ENCODE assay signal across 8 cellular contexts in the genomic region with DNA sequence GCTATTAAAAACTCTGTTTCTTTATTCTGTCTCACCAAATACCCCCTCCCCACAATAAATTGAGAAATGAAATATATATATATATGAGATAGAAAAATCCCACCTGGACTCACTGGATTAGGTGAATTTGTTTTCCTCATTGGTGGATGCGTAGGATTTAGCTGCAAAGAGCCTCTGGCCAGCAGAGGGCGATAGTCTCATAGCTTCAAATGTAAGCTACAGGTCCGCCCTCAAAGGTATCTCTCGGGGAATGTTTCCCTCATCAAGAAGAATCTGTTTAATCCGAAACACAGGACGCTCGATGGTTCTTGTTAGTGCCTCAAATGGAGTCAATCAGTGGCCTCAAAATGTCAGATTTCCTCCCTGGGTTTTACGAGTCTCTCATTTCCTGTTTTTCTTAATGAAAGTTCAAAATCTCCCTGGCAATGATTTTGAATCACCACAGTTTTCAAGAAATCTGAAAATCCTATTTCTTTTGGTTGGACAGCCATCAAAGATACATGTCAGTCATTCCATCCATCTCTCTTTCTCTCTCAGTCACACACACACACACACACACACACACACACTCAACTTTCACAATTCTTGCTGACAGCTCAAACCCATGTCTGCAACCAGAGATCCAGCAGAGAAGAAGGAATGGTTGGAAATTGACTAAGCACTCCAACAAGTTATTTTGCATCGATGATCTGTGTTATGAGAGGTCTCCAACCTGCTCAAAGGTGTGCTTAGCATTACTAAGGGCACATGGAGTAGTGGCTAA. TPM values are rescaled to one million over a fixed set of nuclear protein-coding genes. Genes with fewer than 3 reads are reported as not detected.
A peak's percentile ranks its signal among the peaks of the same experiment; 100 is the strongest.
DNase-seq lines count a peak whose midpoint lies in the region; ATAC-seq and TF ChIP-seq lines count a peak whose summit lies in the region.

No MANE protein-coding gene starts in this region.

- H3K9me2 ChIP-seq in SU-DHL-6 (replicated peaks; ENCODE audit: insufficient read depth, low read length), result no peaks in the 10 kb centered on the region

- peaks cover 55% of the 10 kb centered on the region for H3K27me3 Mint-ChIP-seq in activated naive CD8-positive, alpha-beta T cell treated with anti-CD3 and anti-CD28 coated beads for 36 hours

- H3F3A ChIP-seq in SU-DHL-6 (ENCODE audit: insufficient read depth), result no peaks in the 10 kb centered on the region

- no peak overlapping the region for H3K27ac ChIP-seq in SU-DHL-6 (ENCODE audit: low read depth, low read length)
- no peak overlapping the region for H3K27ac ChIP-seq in heart right ventricle

- H3K79me2 ChIP-seq in SU-DHL-6 (ENCODE audit: insufficient read depth, low read length), result no peaks in the 10 kb centered on the region

- no peak overlapping the region for H3K9ac ChIP-seq in SU-DHL-6 (ENCODE audit: low read length)

- no peaks in the 10 kb centered on the region for H3K27me3 ChIP-seq in SU-DHL-6 (ENCODE audit: low read length)
- peaks cover 0 to 27% (median 12%) of the 10 kb centered on the region in 7 donors for H3K27me3 ChIP-seq in heart right ventricle

- no peak overlapping the region for H2AFZ ChIP-seq in SU-DHL-6 (ENCODE audit: low read depth, low read length, severe bottlenecking)

- no peaks in the 10 kb centered on the region for H3K36me3 ChIP-seq in SU-DHL-6 (ENCODE audit: low read length)
- no peaks in the 10 kb centered on the region for H3K36me3 ChIP-seq in heart right ventricle

- no peak overlapping the region for H3K4me2 ChIP-seq in SU-DHL-6 (ENCODE audit: low read depth, low read length, poor library complexity, severe bottlenecking)

- H3K9me3 Mint-ChIP-seq in activated naive CD8-positive, alpha-beta T cell treated with anti-CD3 and anti-CD28 coated beads for 36 hours, result no peaks in the 10 kb centered on the region

- no peaks in the 10 kb centered on the region for H4K20me1 ChIP-seq in SU-DHL-6 (ENCODE audit: low read depth, low read length)

- peak; percentile 65 for DNase-seq in NOMO-1 treated with DMSO at 0.1 percent for 48 hours (lab: John Stamatoyannopoulos, UW; ENCODE audit: unreplicated experiment)
- no peak for DNase-seq in NOMO-1 treated with dmso at 0.1 percent for 144 hours (lab: John Stamatoyannopoulos, UW; ENCODE audit: unreplicated experiment)
- DNase-seq in MV-4-11 (lab: John Stamatoyannopoulos, UW), result peak; percentile 34
- peak; percentile 56 for DNase-seq in activated naive CD8-positive, alpha-beta T cell treated with anti-CD3 and anti-CD28 coated beads for 36 hours
- DNase-seq in heart right ventricle, result peak; percentile 63 to 66
- peak; percentile 47 for DNase-seq in retinal pigment epithelial cell (ENCODE audit: low read depth)

- ATAC-seq in heart right ventricle (peak in 7 of 8 donors; percentile 39 to 60 (median 50)), GM18873 (IDR thresholded peaks at IDR 0.05; ENCODE audit: low FRiP score, unreplicated experiment) (no peak)

- peaks cover 0 to 4% (median 0%) of the 10 kb centered on the region in 9 donors for H3K4me1 ChIP-seq in heart right ventricle

- intact Hi-C loops in heart right ventricle (cut with DNase I), result loop anchor here in 8 of 10 donors (5.0 to 10.0 kb wide), 9 partner anchors 175 to 425 kb away; a partner anchor contains a TSS

- no peaks in the 10 kb centered on the region for H3K36me3 Mint-ChIP-seq in activated naive CD8-positive, alpha-beta T cell treated with anti-CD3 and anti-CD28 coated beads for 36 hours

- no peaks in the 10 kb centered on the region for H3K9me3 ChIP-seq in SU-DHL-6 (ENCODE audit: insufficient read depth, low read length)
- H3K9me3 ChIP-seq in heart right ventricle, result no peaks in the 10 kb centered on the region

- no peak overlapping the region for H3K27ac Mint-ChIP-seq in activated naive CD8-positive, alpha-beta T cell treated with anti-CD3 and anti-CD28 coated beads for 36 hours

- peak; percentile 88 for TF ChIP-seq CTCF in SU-DHL-6 (IDR thresholded peaks at IDR 0.05; ENCODE audit: insufficient read depth, low read length, poor library complexity, severe bottlenecking)
- TF ChIP-seq CTCF in heart right ventricle (IDR thresholded peaks at IDR 0.05), result peak; percentile 72 to 91 (median 89)
- TF ChIP-seq CTCF in retinal pigment epithelial cell (conservative IDR thresholded peaks at IDR 0.05; ENCODE audit: low read depth, low read length), result peak; percentile 97

- no peak overlapping the region for H3K4me3 Mint-ChIP-seq in activated naive CD8-positive, alpha-beta T cell treated with anti-CD3 and anti-CD28 coated beads for 36 hours

- WGBS in heart right ventricle, 2 donors, result 13 to 17% methylated on average over 9 of the region's 9 CpGs

- H3K4me3 ChIP-seq in SU-DHL-6 (ENCODE audit: insufficient read depth, low read length, poor library complexity, severe bottlenecking) (no peak overlapping the region), heart right ventricle (peak overlapping the region in 1 of 10 donors; percentile 6), retinal pigment epithelial cell (ENCODE audit: low read length) (no peak overlapping the region)

- peaks cover 5% of the 10 kb centered on the region for H3K4me1 Mint-ChIP-seq in activated naive CD8-positive, alpha-beta T cell treated with anti-CD3 and anti-CD28 coated beads for 36 hours

RNA-seq across cellular contexts. Expression of a gene that starts 13.9 kb away (rescaled TPM):
- not detected for total RNA-seq in activated naive CD8-positive, alpha-beta T cell treated with anti-CD3 and anti-CD28 coated beads for 36 hours
- total RNA-seq in heart right ventricle, result under 1 TPM in 3 of 10 donors, not detected in 7; 0.11 to 0.71 (median 0.21) TPM
- polyA plus RNA-seq in heart right ventricle, result not detected
